ENCODE assay signal across 11 cellular contexts in genomic region chr19:48025480-48025879, GRCh38. TPM values are rescaled to one million over a fixed set of nuclear protein-coding genes. Genes with fewer than 3 reads are reported as not detected.
"Had no signal": no experiment of that assay in that cellular context is flagged by ENCODE, and none has a peak within 500 bp of the region (broad histone marks: within the 10 kb centered on the region; RNA-seq: fewer than 3 reads in every experiment).

No MANE protein-coding gene starts in this region.

- H3K9me3 ChIP-seq: HAP-1 had no signal

- ATAC-seq: GM23338 had no signal

- H3K9me3 Mint-ChIP-seq: HFFc6 had no signal

- H3K4me1 ChIP-seq: HAP-1 had no signal

- H3K4me3 Mint-ChIP-seq: GM23338, H9, HFFc6 had no signal

- H2AFZ ChIP-seq: GM23248, GM23338 had no signal

- H3K27ac Mint-ChIP-seq: GM23338, H9, HFFc6 had no signal

- H3K4me2 ChIP-seq: GM23338 had no signal

- DNase-seq: GM23248, GOT3, H7, H9, HCEC 1CT, HFFc6 had no signal

- H3K36me3 ChIP-seq: HAP-1 had no signal

- FAIRE-seq: H1, H54 had no signal

- H3K4me3 ChIP-seq: GM23248, GM23338, HAP-1 had no signal

- H3K9ac ChIP-seq: GM23248 had no signal

- H3K27ac ChIP-seq: GM23248 had no signal

RNA-seq across cellular contexts. Expression of gene CABP5, which starts 18.4 kb away (rescaled TPM):
- total RNA-seq: GM23248, GM23338, H1, H4, H7, H9, HFFc6 had no signal

RNA-seq across cellular contexts. Expression of gene ELSPBP1, which starts 31.0 kb away (rescaled TPM):
- total RNA-seq: GM23248, GM23338, H1, H7, H9, HFFc6 had no signal

RNA-seq across cellular contexts. Expression of gene BSPH1, which starts 33.5 kb away (rescaled TPM):
- total RNA-seq: GM23248, GM23338, H1, H4, H7, H9, HFFc6 had no signal
